In genomic region chr11:110777765-110778164, GRCh38 we compare ENCODE assay signal across 9 cellular contexts.
DNase-seq lines count a peak whose midpoint lies in the region; ATAC-seq and TF ChIP-seq lines count a peak whose summit lies in the region.
"Had no signal": no experiment of that assay in that cellular context is flagged by ENCODE, and none has a peak within 500 bp of the region (broad histone marks: within the 10 kb centered on the region; RNA-seq: fewer than 3 reads in every experiment).

No MANE protein-coding gene starts in this region.

- H3K36me3 ChIP-seq in heart right ventricle (no peaks in the 10 kb centered on the region), PC-3 (ENCODE audit: low read depth, low read length) (no peaks in the 10 kb centered on the region), upper lobe of right lung (no peaks in the 10 kb centered on the region)
- no peaks in the 10 kb centered on the region for H3K36me3 ChIP-seq in naive thymus-derived CD4-positive, alpha-beta T cell (ENCODE audit: control insufficient read depth in 2 of 3, insufficient read depth in 3 of 3, low read length in 3 of 3)

- H3K4me1 ChIP-seq in heart right ventricle (peaks cover 0 to 15% (median 0%) of the 10 kb centered on the region in 9 donors), PC-3 (ENCODE audit: insufficient read depth, low read length) (no peaks in the 10 kb centered on the region; the same call in 1 of the 2 replicates), foreskin keratinocyte (no peaks in the 10 kb centered on the region), upper lobe of right lung (peaks cover 20% of the 10 kb centered on the region)
- no peaks in the 10 kb centered on the region for H3K4me1 ChIP-seq in naive thymus-derived CD4-positive, alpha-beta T cell (ENCODE audit: control insufficient read depth in 2 of 2, insufficient read depth in 2 of 2, low read length in 2 of 2)

- H3K9me3 ChIP-seq in heart right ventricle (peaks cover 0 to 13% (median 3%) of the 10 kb centered on the region in 11 donors), PC-3 (ENCODE audit: low read length) (no peaks in the 10 kb centered on the region), upper lobe of right lung (peaks cover 6% of the 10 kb centered on the region)
- H3K9me3 ChIP-seq in naive thymus-derived CD4-positive, alpha-beta T cell (ENCODE audit: control insufficient read depth in 2 of 3, low read length in 3 of 3) = no peaks in the 10 kb centered on the region

- WGBS in heart right ventricle, 2 donors = 40 to 53% methylated on average over 2 of the region's 2 CpGs

- peaks cover 0 to 2% (median 0%) of the 10 kb centered on the region in 7 donors for H3K4me1 Mint-ChIP-seq in naive thymus-derived CD4-positive, alpha-beta T cell

- H3K4me3 Mint-ChIP-seq in naive thymus-derived CD4-positive, alpha-beta T cell = no peak overlapping the region

- TF ChIP-seq CTCF in heart right ventricle (IDR thresholded peaks at IDR 0.05) = no peak
- no peak for TF ChIP-seq CTCF in PC-3 (conservative IDR thresholded peaks at IDR 0.05; ENCODE audit: low read depth, low read length)
- no peak for TF ChIP-seq CTCF in foreskin keratinocyte (conservative IDR thresholded peaks at IDR 0.05)
- TF ChIP-seq CTCF in upper lobe of right lung (IDR thresholded peaks at IDR 0.05) = no peak

- intact Hi-C loops in heart right ventricle (cut with DNase I) (no loop called here), Right ventricle myocardium inferior (cut with DNase I) (no loop called here), PC-3 (cut with micrococcal nuclease) (no loop called here), upper lobe of right lung (cut with DNase I) (no loop called here)
- intact Hi-C loops in naive thymus-derived CD4-positive, alpha-beta T cell (cut with micrococcal nuclease) = no loop called here

- H3K27ac ChIP-seq in heart right ventricle = peak overlapping the region in 1 of 10 donors; percentile 44
- H3K27ac ChIP-seq in PC-3 (ENCODE audit: low read length) = no peak overlapping the region
- no peak overlapping the region for H3K27ac ChIP-seq in foreskin keratinocyte
- peak overlapping the region; percentile 70 for H3K27ac ChIP-seq in upper lobe of right lung
- H3K27ac ChIP-seq in naive thymus-derived CD4-positive, alpha-beta T cell (ENCODE audit: low read depth, low read length) = no peak overlapping the region

- peaks cover 0 to 9% (median 0%) of the 10 kb centered on the region in 11 donors for H3K9me3 Mint-ChIP-seq in naive thymus-derived CD4-positive, alpha-beta T cell

- H3K4me2 ChIP-seq in PC-3 (ENCODE audit: low read length) = no peak overlapping the region

- peak in 7 of 8 donors; percentile 28 to 62 (median 52) for ATAC-seq in heart right ventricle
- ATAC-seq in Right ventricle myocardium inferior = no peak
- ATAC-seq in PC-3 = no peak; the same call in none of the 2 replicates
- peak; percentile 51 for ATAC-seq in foreskin keratinocyte
- peak; percentile 71 for ATAC-seq in upper lobe of right lung
- no peak for ATAC-seq in naive thymus-derived CD4-positive, alpha-beta T cell

- H3K9ac ChIP-seq in PC-3 (ENCODE audit: low read length) = no peak overlapping the region

- no TSS peak for BruUV-seq in PC-3 (replicated peaks; lab: Mats Ljungman, UMichigan)

- CTCF ChIA-PET in PC-3 (lab: Charles Lee) = no interaction called here
- CTCF ChIA-PET in naive thymus-derived CD4-positive, alpha-beta T cell (lab: Charles Lee) = no interaction called here

- peaks cover 0 to 6% (median 0%) of the 10 kb centered on the region in 5 donors for H3K27me3 Mint-ChIP-seq in naive thymus-derived CD4-positive, alpha-beta T cell

- POLR2A ChIA-PET in PC-3 (lab: Charles Lee; ENCODE audit: unreplicated experiment) = no interaction called here
- POLR2A ChIA-PET in naive thymus-derived CD4-positive, alpha-beta T cell (lab: Charles Lee) = no interaction called here

- no peaks in the 10 kb centered on the region for H4K20me1 ChIP-seq in PC-3 (ENCODE audit: low read length)

- H3K79me2 ChIP-seq in PC-3 (ENCODE audit: low read length) = no peaks in the 10 kb centered on the region

- H3K4me3 ChIP-seq in heart right ventricle (no peak overlapping the region), PC-3 (ENCODE audit: low read length) (no peak overlapping the region), upper lobe of right lung (no peak overlapping the region)
- no peak overlapping the region for H3K4me3 ChIP-seq in naive thymus-derived CD4-positive, alpha-beta T cell (ENCODE audit: low read length)

- H3K27me3 ChIP-seq in heart right ventricle = no peaks in the 10 kb centered on the region
- H3K27me3 ChIP-seq in PC-3 (ENCODE audit: low read length) = no peaks in the 10 kb centered on the region
- no peaks in the 10 kb centered on the region for H3K27me3 ChIP-seq in foreskin keratinocyte
- no peaks in the 10 kb centered on the region for H3K27me3 ChIP-seq in upper lobe of right lung
- H3K27me3 ChIP-seq in naive thymus-derived CD4-positive, alpha-beta T cell (ENCODE audit: control insufficient read depth in 2 of 2, insufficient read depth in 2 of 2, low read length in 2 of 2) = no peaks in the 10 kb centered on the region

- no peaks in the 10 kb centered on the region for H3K9me2 ChIP-seq in PC-3 (replicated peaks; ENCODE audit: low read length)

- H3K36me3 Mint-ChIP-seq in naive thymus-derived CD4-positive, alpha-beta T cell = no peaks in the 10 kb centered on the region

- no peak overlapping the region for H2AFZ ChIP-seq in PC-3 (ENCODE audit: low read length)

- no peaks in the 10 kb centered on the region for H3F3A ChIP-seq in PC-3 (ENCODE audit: low read length, unreplicated experiment)

- DNase-seq in heart right ventricle (peak in 1 of 2 donors; percentile 20), Right ventricle myocardium inferior (ENCODE audit: missing footprints) (no peak), PC-3 (peak; percentile 66), foreskin keratinocyte (peak; percentile 15 to 29), upper lobe of right lung (no peak), DMS 273 treated with DMSO at 0.1 percent for 48 hours (lab: John Stamatoyannopoulos, UW) (no peak), SHP77 treated with DMSO at 0.1 percent for 48 hours (lab: John Stamatoyannopoulos, UW) (no peak)
- no peak for DNase-seq in naive thymus-derived CD4-positive, alpha-beta T cell
- DNase-seq: mesendoderm had no signal

- H3K27ac Mint-ChIP-seq in naive thymus-derived CD4-positive, alpha-beta T cell = peak overlapping the region in 1 of 9 donors; percentile 65

Comparison
In these comparisons a context has a peak if more than half of its experiments do, and no peak if none do; other contexts are left out.
1. ATAC-seq: peak in heart right ventricle (7 of 8), foreskin keratinocyte (single experiment) and upper lobe of right lung (single experiment); none in Right ventricle myocardium inferior (single experiment), PC-3 (single experiment) and naive thymus-derived CD4-positive, alpha-beta T cell (single experiment).
2. DNase-seq: peak in PC-3 (single experiment) and foreskin keratinocyte (2 of 2); none in Right ventricle myocardium inferior (single experiment), upper lobe of right lung (single experiment), DMS 273 treated with DMSO at 0.1 percent for 48 hours (single experiment), naive thymus-derived CD4-positive, alpha-beta T cell (0 of 9) and SHP77 treated with DMSO at 0.1 percent for 48 hours (single experiment).